ENCODE assay signal across 22 cellular contexts in the genomic region with DNA sequence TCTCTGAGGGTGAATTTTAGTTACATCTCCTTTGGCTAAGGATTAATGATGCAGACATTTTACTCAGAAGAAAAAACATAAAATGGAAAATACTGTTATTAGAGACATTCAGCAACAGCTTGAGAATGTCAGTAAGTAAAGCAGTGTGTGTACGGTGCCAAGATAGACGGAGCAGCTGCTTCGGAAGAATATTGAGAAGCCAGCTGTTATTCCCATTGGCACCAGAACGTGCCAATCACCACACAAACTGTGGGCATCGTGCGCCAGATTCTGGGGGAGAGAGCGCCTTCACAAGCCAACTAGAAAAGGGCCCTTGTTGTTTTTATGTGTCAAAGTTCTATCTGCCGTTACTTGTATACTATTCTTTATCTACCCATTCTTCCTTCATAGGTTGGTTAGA.
DNase-seq lines count a peak whose midpoint lies in the region; ATAC-seq and TF ChIP-seq lines count a peak whose summit lies in the region.
"Had no signal": no experiment of that assay in that cellular context is flagged by ENCODE, and none has a peak within 500 bp of the region (broad histone marks: within the 10 kb centered on the region; RNA-seq: fewer than 3 reads in every experiment).

No MANE protein-coding gene starts in this region.

- H3K4me3 ChIP-seq in heart left ventricle (peak overlapping the region in 3 of 12 donors; percentile 1 to 6 (median 1)), vagina (no peak overlapping the region)
- H3K4me3 ChIP-seq: right lobe of liver, upper lobe of left lung had no signal

- intact Hi-C loops in heart left ventricle (cut with DNase I) (no loop called here), Right ventricle myocardium inferior (cut with DNase I) (no loop called here), left ventricle myocardium superior (cut with micrococcal nuclease) (no loop called here), vagina (cut with DNase I) (no loop called here)

- peak overlapping the region in 10 of 12 donors; percentile 6 to 56 (median 38) for H3K27ac ChIP-seq in heart left ventricle
- H3K27ac ChIP-seq in vagina: peak overlapping the region; percentile 2
- H3K27ac ChIP-seq: epithelial cell of prostate, KMS-11, right lobe of liver, upper lobe of left lung had no signal

- H3K9me3 ChIP-seq in heart left ventricle: no peaks in the 10 kb centered on the region
- no peaks in the 10 kb centered on the region for H3K9me3 ChIP-seq in vagina
- H3K9me3 ChIP-seq: gastrocnemius medialis, right lobe of liver, upper lobe of left lung had no signal

- 74 to 83% (median 78%) methylated on average over 8 of the region's 8 CpGs for WGBS in heart left ventricle, 4 donors

- peak in 1 of 5 donors; percentile 40 for DNase-seq in heart left ventricle
- no peak for DNase-seq in Right ventricle myocardium inferior (ENCODE audit: missing footprints)
- DNase-seq in left ventricle myocardium superior: no peak
- DNase-seq in pons (ENCODE audit: low spot score): peak; percentile 60
- no peak for DNase-seq in vagina (ENCODE audit: extremely low spot score in 2 of 2)
- DNase-seq in activated naive CD4-positive, alpha-beta T cell (lab: John Stamatoyannopoulos, UW): no peak
- no peak for DNase-seq in T-helper 2 cell treated with Interferon-gamma antibody and Interleukin-4, amounts not matched to agents 5 μg/mL and 100 μg/mL, for 36 hours (ENCODE audit: low spot score)
- DNase-seq in UCSD-AML1 (lab: John Stamatoyannopoulos, UW; ENCODE audit: unreplicated experiment): no peak
- DNase-seq: activated CD4-positive, CD25-positive, alpha-beta regulatory T cell; activated CD8-positive, alpha-beta T cell treated with anti-CD3 and anti-CD28 coated beads, Interleukin-2, amount 10 ng/mL, durations not matched to agents 7 days and 5 days; activated T-cell treated with anti-CD3 and anti-CD28 coated beads, Interleukin-2, amount 50 U/mL, for 1 hour; gastrocnemius medialis; NCI-H2081; NCI-H510A treated with DMSO at 0.1 percent for 48 hours; right lobe of liver; stimulated activated naive CD4-positive, alpha-beta T cell treated with Interleukin-2 at 50 U/mL for 16 hours; T1000; upper lobe of left lung had no signal

- peaks cover 7% of the 10 kb centered on the region for H3K4me1 Mint-ChIP-seq in T-helper 2 cell treated with Interferon-gamma antibody and Interleukin-4, amounts not matched to agents 5 μg/mL and 100 μg/mL, for 36 hours (ENCODE audit: low read depth)
- H3K4me1 Mint-ChIP-seq: B cell had no signal

- no peaks in the 10 kb centered on the region for H3K9me3 Mint-ChIP-seq in T-helper 2 cell treated with Interferon-gamma antibody and Interleukin-4, amounts not matched to agents 5 μg/mL and 100 μg/mL, for 36 hours

- TF ChIP-seq POLR2A in heart left ventricle (IDR thresholded peaks at IDR 0.05) (no peak), vagina (IDR thresholded peaks at IDR 0.05) (no peak)

- no peaks in the 10 kb centered on the region for H3K27me3 Mint-ChIP-seq in T-helper 2 cell treated with Interferon-gamma antibody and Interleukin-4, amounts not matched to agents 5 μg/mL and 100 μg/mL, for 36 hours (ENCODE audit: low read depth)
- H3K27me3 Mint-ChIP-seq: B cell had no signal

- TF ChIP-seq CTCF in heart left ventricle (IDR thresholded peaks at IDR 0.05) (no peak), vagina (IDR thresholded peaks at IDR 0.05) (no peak)

- no peaks in the 10 kb centered on the region for H3K27me3 ChIP-seq in heart left ventricle
- no peaks in the 10 kb centered on the region for H3K27me3 ChIP-seq in vagina
- H3K27me3 ChIP-seq: gastrocnemius medialis, right lobe of liver, upper lobe of left lung had no signal

- H3K4me1 ChIP-seq in heart left ventricle (peaks cover 0 to 31% (median 12%) of the 10 kb centered on the region in 12 donors), vagina (peaks cover 9% of the 10 kb centered on the region)
- H3K4me1 ChIP-seq: right lobe of liver, upper lobe of left lung had no signal

- H3K36me3 ChIP-seq in heart left ventricle: no peaks in the 10 kb centered on the region
- no peaks in the 10 kb centered on the region for H3K36me3 ChIP-seq in vagina
- H3K36me3 ChIP-seq: gastrocnemius medialis, right lobe of liver, upper lobe of left lung had no signal

- ATAC-seq in heart left ventricle: peak in 2 of 4 donors; percentile 31 to 53
- ATAC-seq in Right ventricle myocardium inferior: no peak
- peak; percentile 54 for ATAC-seq in left ventricle myocardium superior
- ATAC-seq: activated CD8-positive, alpha-beta T cell treated with anti-CD3 and anti-CD28 coated beads, Interleukin-2, amount 10 ng/mL, durations not matched to agents 7 days and 5 days; gastrocnemius medialis; right lobe of liver had no signal

- peaks cover 4% of the 10 kb centered on the region for H3K36me3 Mint-ChIP-seq in T-helper 2 cell treated with Interferon-gamma antibody and Interleukin-4, amounts not matched to agents 5 μg/mL and 100 μg/mL, for 36 hours (ENCODE audit: low read depth)

- H3K4me3 Mint-ChIP-seq in T-helper 2 cell treated with Interferon-gamma antibody and Interleukin-4, amounts not matched to agents 5 μg/mL and 100 μg/mL, for 36 hours: no peak overlapping the region
- H3K4me3 Mint-ChIP-seq: activated CD8-positive, alpha-beta T cell treated with anti-CD3 and anti-CD28 coated beads, Interleukin-2, amount 10 ng/mL, durations not matched to agents 7 days and 5 days; B cell; mesothelial cell of epicardium had no signal

- H3K27ac Mint-ChIP-seq in T-helper 2 cell treated with Interferon-gamma antibody and Interleukin-4, amounts not matched to agents 5 μg/mL and 100 μg/mL, for 36 hours: no peak overlapping the region
- H3K27ac Mint-ChIP-seq: activated CD8-positive, alpha-beta T cell treated with anti-CD3 and anti-CD28 coated beads, Interleukin-2, amount 10 ng/mL, durations not matched to agents 7 days and 5 days; B cell; mesothelial cell of epicardium had no signal
